17 cellular contexts compared by ENCODE assay signal in genomic region chr4:7766661-7767345, GRCh38.
A peak's percentile ranks its signal among the peaks of the same experiment; 100 is the strongest.
DNase-seq lines count a peak whose midpoint lies in the region; ATAC-seq, FAIRE-seq and TF ChIP-seq lines count a peak whose summit lies in the region.
"Had no signal": no experiment of that assay in that cellular context is flagged by ENCODE, and none has a peak within 500 bp of the region (broad histone marks: within the 10 kb centered on the region; RNA-seq: fewer than 3 reads in every experiment).

No MANE protein-coding gene starts in this region.

- no peaks in the 10 kb centered on the region for H3K4me1 ChIP-seq in endothelial cell of umbilical vein (ENCODE audit: control insufficient read depth, extremely low read depth, insufficient read depth, low read length)
- no peaks in the 10 kb centered on the region for H3K4me1 ChIP-seq in lower lobe of right lung
- no peaks in the 10 kb centered on the region for H3K4me1 ChIP-seq in left lung

- H2AFZ ChIP-seq in endothelial cell of umbilical vein (ENCODE audit: low read depth, low read length) = no peak overlapping the region
- H2AFZ ChIP-seq: PC-9 had no signal

- BruUV-seq in Calu3 (replicated peaks; lab: Mats Ljungman, UMichigan) = no TSS peak
- BruUV-seq in endothelial cell of umbilical vein (replicated peaks; lab: Mats Ljungman, UMichigan) = no TSS peak

- no peaks in the 10 kb centered on the region for H3K9me3 ChIP-seq in endothelial cell of umbilical vein (replicated peaks; ENCODE audit: control insufficient read depth, insufficient read depth, low read length)
- no peaks in the 10 kb centered on the region for H3K9me3 ChIP-seq in lower lobe of right lung
- no peaks in the 10 kb centered on the region for H3K9me3 ChIP-seq in WERI-Rb-1 (ENCODE audit: severe bottlenecking)
- H3K9me3 ChIP-seq in left lung = no peaks in the 10 kb centered on the region

- POLR2A ChIA-PET in endothelial cell of umbilical vein (lab: Charles Lee) = no interaction called here

- H3K4me2 ChIP-seq in endothelial cell of umbilical vein (ENCODE audit: insufficient read depth, low read length) = no peak overlapping the region
- H3K4me2 ChIP-seq: PC-9 had no signal

- no peak for DNase-seq in Calu3
- DNase-seq in NCI-H2029 (lab: John Stamatoyannopoulos, UW) = peak; percentile 55
- DNase-seq in endothelial cell of umbilical vein (ENCODE audit: low read depth, low spot score) = peak; percentile 36
- peak; percentile 29 for DNase-seq in lower lobe of right lung
- no peak for DNase-seq in WERI-Rb-1
- no peak for DNase-seq in left lung
- DNase-seq: CD8-positive, alpha-beta memory T cell; GOT3; MM.1S; NCI-H1417; NCI-H345; NCI-H69; PC-9; SHP77 had no signal

- intact Hi-C loops in Calu3 (cut with micrococcal nuclease; ENCODE audit: unreplicated experiment) (no loop called here), endothelial cell of umbilical vein (cut with micrococcal nuclease) (no loop called here), lower lobe of right lung (cut with DNase I) (no loop called here), left lung (cut with DNase I) (no loop called here)

- no peaks in the 10 kb centered on the region for H3K9me1 ChIP-seq in endothelial cell of umbilical vein (replicated peaks; ENCODE audit: control insufficient read depth, extremely low read depth, insufficient read depth, low read length)

- H3K27ac Mint-ChIP-seq in Calu3 (ENCODE audit: unreplicated experiment) = peak overlapping the region; percentile 30

- no peaks in the 10 kb centered on the region for H3K27me3 Mint-ChIP-seq in Calu3 (ENCODE audit: unreplicated experiment)
- H3K27me3 Mint-ChIP-seq: CD8-positive, alpha-beta memory T cell had no signal

- peaks cover 9% of the 10 kb centered on the region for H3K4me1 Mint-ChIP-seq in Calu3 (ENCODE audit: low read depth, unreplicated experiment)

- FAIRE-seq in endothelial cell of umbilical vein (lab: Jason Lieb, UNC) = no peak

- no peak for ATAC-seq in lower lobe of right lung
- ATAC-seq in GM19351 (IDR thresholded peaks at IDR 0.05; ENCODE audit: unreplicated experiment) = no peak
- no peak for ATAC-seq in HG02588 (IDR thresholded peaks at IDR 0.05; ENCODE audit: unreplicated experiment)
- ATAC-seq in left lung = no peak
- ATAC-seq: SK-N-SH treated with all-trans-retinoic acid at 6 μM for 48 hours had no signal

- dilution Hi-C loops in endothelial cell of umbilical vein (cut with MboI; ENCODE audit: extremely low pct_ligation_motif_present, low sequenced_read_pairs) = no loop called here

- peaks cover 45% of the 10 kb centered on the region for H3K36me3 Mint-ChIP-seq in Calu3 (ENCODE audit: insufficient read depth, unreplicated experiment)

- peaks cover 30 to 67% of the 10 kb centered on the region in 2 experiments for H3K36me3 ChIP-seq in endothelial cell of umbilical vein (ENCODE audit: control insufficient read depth in 2 of 2, extremely low read depth in 1 of 2, insufficient read depth in 2 of 2, low read length in 2 of 2)
- H3K36me3 ChIP-seq in lower lobe of right lung = peaks cover 72% of the 10 kb centered on the region
- H3K36me3 ChIP-seq in WERI-Rb-1 = peaks cover 14% of the 10 kb centered on the region
- peaks cover 0 to 77% of the 10 kb centered on the region in 2 donors for H3K36me3 ChIP-seq in left lung

- no peaks in the 10 kb centered on the region for H4K20me1 ChIP-seq in endothelial cell of umbilical vein (replicated peaks; ENCODE audit: control insufficient read depth, extremely low read depth, insufficient read depth, low read length)

- no peak overlapping the region for H3K27ac ChIP-seq in endothelial cell of umbilical vein (ENCODE audit: insufficient read depth, low read depth, low read length)
- H3K27ac ChIP-seq in lower lobe of right lung = no peak overlapping the region
- H3K27ac ChIP-seq in WERI-Rb-1 = no peak overlapping the region
- no peak overlapping the region for H3K27ac ChIP-seq in left lung
- H3K27ac ChIP-seq: PC-9 had no signal

- TF ChIP-seq CTCF in Calu3 (IDR thresholded peaks at IDR 0.05; ENCODE audit: unreplicated experiment) = no peak
- no peak for TF ChIP-seq CTCF in endothelial cell of umbilical vein (IDR thresholded peaks at IDR 0.05; ENCODE audit: extremely low read depth in 1 of 2, insufficient read depth in 1 of 2, low read depth in 1 of 2, low read length in 2 of 2)
- no peak for TF ChIP-seq CTCF in lower lobe of right lung (IDR thresholded peaks at IDR 0.05)
- TF ChIP-seq CTCF in WERI-Rb-1 (IDR thresholded peaks at IDR 0.05; ENCODE audit: low read depth, low read length) = no peak
- no peak for TF ChIP-seq CTCF in left lung (IDR thresholded peaks at IDR 0.05)

- CTCF ChIA-PET in Calu3 (lab: Charles Lee) (no interaction called here), endothelial cell of umbilical vein (lab: Charles Lee) (interaction anchor here (2.8 kb wide), 1 partner anchor 35 kb away, joined by 10 read pairs; no protein-coding TSS in a partner anchor)

- H3K9me3 Mint-ChIP-seq in Calu3 (ENCODE audit: low read depth, unreplicated experiment) = no peaks in the 10 kb centered on the region
- H3K9me3 Mint-ChIP-seq: CD8-positive, alpha-beta memory T cell had no signal

- no peak overlapping the region for H3K9ac ChIP-seq in endothelial cell of umbilical vein (replicated peaks; ENCODE audit: extremely low read depth, insufficient read depth, low read length)

- H3K27me3 ChIP-seq in endothelial cell of umbilical vein (ENCODE audit: control insufficient read depth in 2 of 2, insufficient read depth in 2 of 2, low read length in 2 of 2) = no peaks in the 10 kb centered on the region
- H3K27me3 ChIP-seq in lower lobe of right lung (ENCODE audit: low read depth) = no peaks in the 10 kb centered on the region
- H3K27me3 ChIP-seq in WERI-Rb-1 (ENCODE audit: insufficient read depth, low read depth, severe bottlenecking) = no peaks in the 10 kb centered on the region
- H3K27me3 ChIP-seq in left lung = no peaks in the 10 kb centered on the region

- TF ChIP-seq POLR2A in endothelial cell of umbilical vein (IDR thresholded peaks at IDR 0.05; ENCODE audit: low read depth, low read length) = no peak

- H3K4me3 ChIP-seq in endothelial cell of umbilical vein (replicated peaks in 1 of 3; ENCODE audit: insufficient read depth in 1 of 3, low read depth in 1 of 3, low read length in 3 of 3) (no peak overlapping the region), lower lobe of right lung (no peak overlapping the region), WERI-Rb-1 (ENCODE audit: low read depth, low read length) (no peak overlapping the region), left lung (no peak overlapping the region)
- H3K4me3 ChIP-seq: PC-9 had no signal

- H3K79me2 ChIP-seq in endothelial cell of umbilical vein (ENCODE audit: control insufficient read depth, insufficient read depth, low read length) = peaks cover 8% of the 10 kb centered on the region

- H3K4me3 Mint-ChIP-seq in Calu3 (ENCODE audit: low read depth, unreplicated experiment) = no peak overlapping the region
- H3K4me3 Mint-ChIP-seq: CD8-positive, alpha-beta memory T cell had no signal

TF ChIP-seq in endothelial cell of umbilical vein, 7 proteins besides CTCF, POLR2A, EP300 and RAD21:
- TF ChIP-seq MYC (IDR thresholded peaks at IDR 0.05; ENCODE audit: low read depth, low read length) = no peak
- no peak for TF ChIP-seq FOS (IDR thresholded peaks at IDR 0.05; ENCODE audit: borderline replicate concordance, insufficient read depth, low read length)

Comparison
In these comparisons a context has a peak if more than half of its experiments do, and no peak if none do; other contexts are left out.
1. DNase-seq: peak in NCI-H2029 (single experiment), endothelial cell of umbilical vein (single experiment) and lower lobe of right lung (single experiment); none in Calu3 (single experiment), WERI-Rb-1 (single experiment) and left lung (0 of 2).